In genomic region chr5:35104550-35104949, GRCh38 we compare ENCODE assay signal across 2 cellular contexts. TPM values are rescaled to one million over a fixed set of nuclear protein-coding genes. Genes with fewer than 3 reads are reported as not detected.
"Had no signal": no experiment of that assay in that cellular context is flagged by ENCODE, and none has a peak within 500 bp of the region (broad histone marks: within the 10 kb centered on the region; RNA-seq: fewer than 3 reads in every experiment).

No MANE protein-coding gene starts in this region.

RNA-seq across cellular contexts. Expression of gene AGXT2, which starts 56.8 kb away (rescaled TPM):
- total RNA-seq: Right ventricle myocardium superior, SJSA1 had no signal
